Comparison of ENCODE assay signal across 10 cellular contexts in genomic region chr3:187291512-187292132, GRCh38. TPM values are rescaled to one million over a fixed set of nuclear protein-coding genes. Genes with fewer than 3 reads are reported as not detected.
DNase-seq lines count a peak whose midpoint lies in the region; ATAC-seq and TF ChIP-seq lines count a peak whose summit lies in the region.
"Had no signal": no experiment of that assay in that cellular context is flagged by ENCODE, and none has a peak within 500 bp of the region (broad histone marks: within the 10 kb centered on the region; RNA-seq: fewer than 3 reads in every experiment).

Gene MASP1 (minus strand): TSS chr3:187291737. CDS start chr3:187291632, 105 bp downstream.

- no peak for DNase-seq in AG04449 (ENCODE audit: low read depth, low spot score)
- peak; percentile 31 for DNase-seq in WTC11 (ENCODE audit: low spot score)
- peak; percentile 48 for DNase-seq in left cardiac atrium
- no peak for DNase-seq in occipital lobe (lab: John Stamatoyannopoulos, UW)
- no peak for DNase-seq in stimulated activated effector memory CD8-positive, alpha-beta T cell treated with anti-CD3 and anti-CD28 coated beads, Interleukin-12 subunit alpha, Interleukin-12 subunit beta, amount 100 ng/mL, for 72 hours (ENCODE audit: low spot score in 2 of 2)
- DNase-seq: activated CD8-positive, alpha-beta T cell treated with anti-CD3 and anti-CD28 coated beads, Interleukin-2, amount 10 ng/mL, durations not matched to agents 7 days and 5 days had no signal

- H3K27ac Mint-ChIP-seq in WTC11 = peak within 1 kb of the TSS; percentile 48; the same call in 1 of the 2 replicates
- no peak within 1 kb of the TSS for H3K27ac Mint-ChIP-seq in stimulated activated effector memory CD8-positive, alpha-beta T cell treated with anti-CD3 and anti-CD28 coated beads, Interleukin-12 subunit alpha, Interleukin-12 subunit beta, amount 100 ng/mL, for 72 hours
- H3K27ac Mint-ChIP-seq: activated CD8-positive, alpha-beta T cell treated with anti-CD3 and anti-CD28 coated beads, Interleukin-2, amount 10 ng/mL, durations not matched to agents 7 days and 5 days had no signal

- H3K9me3 Mint-ChIP-seq in WTC11 = no peaks in the 10 kb centered on the region
- H3K9me3 Mint-ChIP-seq in stimulated activated effector memory CD8-positive, alpha-beta T cell treated with anti-CD3 and anti-CD28 coated beads, Interleukin-12 subunit alpha, Interleukin-12 subunit beta, amount 100 ng/mL, for 72 hours = no peaks in the 10 kb centered on the region

- intact Hi-C loops in left cardiac atrium (cut with DNase I) = no loop called here

- peak within 1 kb of the TSS; percentile 62 for H3K4me3 ChIP-seq in AG04449 (ENCODE audit: low read depth, low read length)

- H3K36me3 Mint-ChIP-seq in WTC11 = no peaks in the 10 kb centered on the region
- H3K36me3 Mint-ChIP-seq in stimulated activated effector memory CD8-positive, alpha-beta T cell treated with anti-CD3 and anti-CD28 coated beads, Interleukin-12 subunit alpha, Interleukin-12 subunit beta, amount 100 ng/mL, for 72 hours = no peaks in the 10 kb centered on the region

- POLR2A ChIA-PET in AG04449 (lab: Yijun Ruan, JAX) (interaction anchor here (0.9 to 1.2 kb wide), 2 partner anchors 30 to 65 kb away, joined by 3 read pairs; no protein-coding TSS in a partner anchor), WTC11 (lab: Charles Lee) (no interaction called here)

- peak; percentile 79 for ATAC-seq in WTC11
- peak; percentile 52 to 70 for ATAC-seq in left cardiac atrium
- no peak for ATAC-seq in HG03442 (IDR thresholded peaks at IDR 0.05; ENCODE audit: unreplicated experiment)
- ATAC-seq in HG02981 (IDR thresholded peaks at IDR 0.05; ENCODE audit: unreplicated experiment) = no peak
- ATAC-seq in stimulated activated effector memory CD8-positive, alpha-beta T cell treated with anti-CD3 and anti-CD28 coated beads, Interleukin-12 subunit alpha, Interleukin-12 subunit beta, amount 100 ng/mL, for 72 hours = no peak
- ATAC-seq in HG03565 (IDR thresholded peaks at IDR 0.05; ENCODE audit: unreplicated experiment) = no peak
- ATAC-seq: activated CD8-positive, alpha-beta T cell treated with anti-CD3 and anti-CD28 coated beads, Interleukin-2, amount 10 ng/mL, durations not matched to agents 7 days and 5 days had no signal

- H3K4me1 Mint-ChIP-seq in WTC11 = peaks cover 64% of the 10 kb centered on the region
- no peaks in the 10 kb centered on the region for H3K4me1 Mint-ChIP-seq in stimulated activated effector memory CD8-positive, alpha-beta T cell treated with anti-CD3 and anti-CD28 coated beads, Interleukin-12 subunit alpha, Interleukin-12 subunit beta, amount 100 ng/mL, for 72 hours

- H3K27me3 Mint-ChIP-seq in WTC11 (ENCODE audit: low read depth) = peaks cover 7% of the 10 kb centered on the region

- CTCF ChIA-PET in AG04449 (lab: Yijun Ruan, JAX) (interaction anchor here (0.9 to 12.4 kb wide), 6 partner anchors 10 to 387 kb away, joined by 4 to 95 read pairs (median 18); no protein-coding TSS in a partner anchor), WTC11 (lab: Charles Lee) (interaction anchor here (0.8 to 1.8 kb wide), 8 partner anchors 13 to 388 kb away, joined by 3 to 8 read pairs (median 4); partner anchors contain the start of gene RPL39L)

- TF ChIP-seq CTCF in AG04449 (IDR thresholded peaks at IDR 0.05; ENCODE audit: insufficient read depth, low read length, missing control alignments) = no peak
- TF ChIP-seq CTCF in WTC11 (IDR thresholded peaks at IDR 0.05) = no peak

- peak within 1 kb of the TSS; percentile 78 for H3K4me3 Mint-ChIP-seq in WTC11
- no peak within 1 kb of the TSS for H3K4me3 Mint-ChIP-seq in stimulated activated effector memory CD8-positive, alpha-beta T cell treated with anti-CD3 and anti-CD28 coated beads, Interleukin-12 subunit alpha, Interleukin-12 subunit beta, amount 100 ng/mL, for 72 hours
- H3K4me3 Mint-ChIP-seq: activated CD8-positive, alpha-beta T cell treated with anti-CD3 and anti-CD28 coated beads, Interleukin-2, amount 10 ng/mL, durations not matched to agents 7 days and 5 days had no signal

TF ChIP-seq in WTC11, 78 proteins besides CTCF, POLR2A, EP300 and RAD21:
- TF ChIP-seq MAX (CRISPR knock-in tag; IDR thresholded peaks at IDR 0.05) (peak; percentile 59; the same call in 1 of the 2 replicates), ARID4B (CRISPR knock-in tag; IDR thresholded peaks at IDR 0.05; ENCODE audit: borderline replicate concordance) (0 out of 2 replicates have a peak, but pooled peaks have one; percentile 24), GABPB1 (CRISPR knock-in tag; IDR thresholded peaks at IDR 0.05) (0 out of 2 replicates have a peak, but pooled peaks have one; percentile 9), IRF2 (CRISPR knock-in tag; IDR thresholded peaks at IDR 0.05; ENCODE audit: borderline replicate concordance, low read depth) (no peak)

RNA-seq across cellular contexts. Expression of gene MASP1, which starts in this region (rescaled TPM):
- total RNA-seq in WTC11 (2021) (2.2 to 3.5 TPM (median 3.1 TPM) in 3 replicates), left cardiac atrium (10 to 100 TPM; 12.8 to 74.7 TPM), occipital lobe (17.2 TPM)
- total RNA-seq: A673; activated CD8-positive, alpha-beta T cell treated with anti-CD3 and anti-CD28 coated beads, Interleukin-2, amount 10 ng/mL, durations not matched to agents 7 days and 5 days had no signal

Comparison
In these comparisons a context has a peak if more than half of its experiments do, and no peak if none do; other contexts are left out.
1. DNase-seq: peak in WTC11 (single experiment) and left cardiac atrium (single experiment); none in AG04449 (single experiment), occipital lobe (single experiment) and stimulated activated effector memory CD8-positive, alpha-beta T cell treated with anti-CD3 and anti-CD28 coated beads, Interleukin-12 subunit alpha, Interleukin-12 subunit beta, amount 100 ng/mL, for 72 hours (0 of 2).
2. ATAC-seq: peak in WTC11 (single experiment) and left cardiac atrium (2 of 2); none in HG03442 (single experiment), HG02981 (single experiment), stimulated activated effector memory CD8-positive, alpha-beta T cell treated with anti-CD3 and anti-CD28 coated beads, Interleukin-12 subunit alpha, Interleukin-12 subunit beta, amount 100 ng/mL, for 72 hours (single experiment) and HG03565 (single experiment).